ENCODE assay signal across 12 cellular contexts in genomic region chr1:27570383-27570755, GRCh38. TPM values are rescaled to one million over a fixed set of nuclear protein-coding genes. Genes with fewer than 3 reads are reported as not detected.
DNase-seq lines count a peak whose midpoint lies in the region; ATAC-seq and TF ChIP-seq lines count a peak whose summit lies in the region.
"Had no signal": no experiment of that assay in that cellular context is flagged by ENCODE, and none has a peak within 500 bp of the region (broad histone marks: within the 10 kb centered on the region; RNA-seq: fewer than 3 reads in every experiment).

No MANE protein-coding gene starts in this region.

- H3K9me3 ChIP-seq in lung (ENCODE audit: control insufficient read depth in 2 of 2, insufficient read depth in 1 of 2, low read length in 1 of 2) (no peaks in the 10 kb centered on the region), stomach smooth muscle (ENCODE audit: control insufficient read depth in 2 of 2, low read length in 2 of 2) (no peaks in the 10 kb centered on the region)

- no peaks in the 10 kb centered on the region for H3K27me3 ChIP-seq in lung (ENCODE audit: control insufficient read depth, insufficient read depth)
- no peaks in the 10 kb centered on the region for H3K27me3 ChIP-seq in stomach smooth muscle (ENCODE audit: control insufficient read depth in 1 of 2, insufficient read depth in 2 of 2, low read length in 2 of 2)

- 66 to 77% methylated on average over 2 of the region's 2 CpGs for WGBS in lung, 2 donors

- CTCF ChIA-PET in activated CD8-positive, alpha-beta T cell treated with anti-CD3 and anti-CD28 coated beads for 36 hours (lab: Charles Lee): interaction anchor here (0.6 to 15.1 kb wide), 9 partner anchors 13 to 175 kb away, joined by 4 to 178 read pairs (median 9); no protein-coding TSS in a partner anchor

- no peak overlapping the region for H3K4me3 Mint-ChIP-seq in HFFc6
- no peak overlapping the region for H3K4me3 Mint-ChIP-seq in activated CD8-positive, alpha-beta T cell treated with anti-CD3 and anti-CD28 coated beads for 36 hours
- H3K4me3 Mint-ChIP-seq: activated CD8-positive, alpha-beta memory T cell treated with anti-CD3 and anti-CD28 coated beads, Interleukin-2, amount 10 ng/mL, durations not matched to agents 7 days and 5 days had no signal

- H3K36me3 Mint-ChIP-seq in HFFc6 (ENCODE audit: low read depth): no peaks in the 10 kb centered on the region
- H3K36me3 Mint-ChIP-seq in activated CD8-positive, alpha-beta T cell treated with anti-CD3 and anti-CD28 coated beads for 36 hours (ENCODE audit: low read depth): no peaks in the 10 kb centered on the region
- H3K36me3 Mint-ChIP-seq: activated CD8-positive, alpha-beta memory T cell treated with anti-CD3 and anti-CD28 coated beads, Interleukin-2, amount 10 ng/mL, durations not matched to agents 7 days and 5 days had no signal

- H3K9ac ChIP-seq in stomach smooth muscle (ENCODE audit: low read length in 2 of 2): peak overlapping the region; percentile 29 to 35

- intact Hi-C loops in activated CD8-positive, alpha-beta T cell treated with anti-CD3 and anti-CD28 coated beads for 36 hours (cut with micrococcal nuclease): no loop called here

- H3K4me1 ChIP-seq in lung (ENCODE audit: control insufficient read depth in 2 of 2, insufficient read depth in 2 of 2, low read length in 2 of 2) (peaks cover 40% of the 10 kb centered on the region in 2 donors), stomach smooth muscle (ENCODE audit: control insufficient read depth, insufficient read depth, low read length) (peaks cover 100% of the 10 kb centered on the region)

- DNase-seq in HFFc6 (no peak), lung (ENCODE audit: low spot score) (no peak), OCI-M2 (lab: John Stamatoyannopoulos, UW; ENCODE audit: unreplicated experiment) (no peak), 8988T (no peak), amygdala (lab: John Stamatoyannopoulos, UW) (no peak)
- DNase-seq in activated CD8-positive, alpha-beta T cell treated with anti-CD3 and anti-CD28 coated beads for 36 hours: no peak
- DNase-seq: activated CD8-positive, alpha-beta memory T cell treated with anti-CD3 and anti-CD28 coated beads, Interleukin-2, amount 10 ng/mL, durations not matched to agents 7 days and 5 days; aorta; DMS79; stimulated activated CD4-positive, alpha-beta T cell treated with anti-CD3 and anti-CD28 coated beads, Interleukin-2, amount 100 ng/mL, for 24 hours had no signal

- no peak for ATAC-seq in lung (ENCODE audit: insufficient read depth, low FRiP score)
- no peak for ATAC-seq in activated CD8-positive, alpha-beta T cell treated with anti-CD3 and anti-CD28 coated beads for 36 hours
- ATAC-seq: activated CD8-positive, alpha-beta memory T cell treated with anti-CD3 and anti-CD28 coated beads, Interleukin-2, amount 10 ng/mL, durations not matched to agents 7 days and 5 days had no signal

- H3K9me3 Mint-ChIP-seq in HFFc6: no peaks in the 10 kb centered on the region
- H3K9me3 Mint-ChIP-seq in activated CD8-positive, alpha-beta T cell treated with anti-CD3 and anti-CD28 coated beads for 36 hours: no peaks in the 10 kb centered on the region

- no peaks in the 10 kb centered on the region for H3K36me3 ChIP-seq in lung (ENCODE audit: control insufficient read depth in 2 of 2, insufficient read depth in 2 of 2, low read length in 2 of 2)
- H3K36me3 ChIP-seq in stomach smooth muscle (ENCODE audit: control insufficient read depth in 2 of 2, insufficient read depth in 2 of 2, low read length in 2 of 2): peaks cover 0 to 2% of the 10 kb centered on the region in 2 donors

- H3K27ac ChIP-seq in cingulate gyrus (ENCODE audit: low read depth, low read length) (peak overlapping the region; percentile 39), lung (ENCODE audit: low read depth in 1 of 2, low read length in 1 of 2) (peak overlapping the region; percentile 49 to 71), stomach smooth muscle (ENCODE audit: low read length) (peak overlapping the region; percentile 94)

- H3K4me3 ChIP-seq in lung: no peak overlapping the region
- H3K4me3 ChIP-seq in stomach smooth muscle (ENCODE audit: low read length in 2 of 2): no peak overlapping the region

- POLR2A ChIA-PET in activated CD8-positive, alpha-beta T cell treated with anti-CD3 and anti-CD28 coated beads for 36 hours (lab: Charles Lee): interaction anchor here (0.8 to 2.9 kb wide), 5 partner anchors 11 to 81 kb away, joined by 3 to 12 read pairs (median 4); partner anchors contain the start of gene WASF2

- no peak for TF ChIP-seq CTCF in HFFc6 (IDR thresholded peaks at IDR 0.05)
- no peak for TF ChIP-seq CTCF in lung (IDR thresholded peaks at IDR 0.05; ENCODE audit: control extremely low read depth, extremely low read depth)
- no peak for TF ChIP-seq CTCF in activated CD8-positive, alpha-beta T cell treated with anti-CD3 and anti-CD28 coated beads for 36 hours (IDR thresholded peaks at IDR 0.05)

- peaks cover 3% of the 10 kb centered on the region for H3K27me3 Mint-ChIP-seq in HFFc6 (ENCODE audit: insufficient read depth)
- no peaks in the 10 kb centered on the region for H3K27me3 Mint-ChIP-seq in activated CD8-positive, alpha-beta T cell treated with anti-CD3 and anti-CD28 coated beads for 36 hours

- H3K27ac Mint-ChIP-seq in HFFc6: peak overlapping the region; percentile 18; the same call in 1 of the 2 replicates
- H3K27ac Mint-ChIP-seq in activated CD8-positive, alpha-beta T cell treated with anti-CD3 and anti-CD28 coated beads for 36 hours: no peak overlapping the region
- H3K27ac Mint-ChIP-seq: activated CD8-positive, alpha-beta memory T cell treated with anti-CD3 and anti-CD28 coated beads, Interleukin-2, amount 10 ng/mL, durations not matched to agents 7 days and 5 days had no signal

- peaks cover 91% of the 10 kb centered on the region for H3K4me1 Mint-ChIP-seq in HFFc6 (ENCODE audit: low read depth)
- peaks cover 25% of the 10 kb centered on the region for H3K4me1 Mint-ChIP-seq in activated CD8-positive, alpha-beta T cell treated with anti-CD3 and anti-CD28 coated beads for 36 hours (ENCODE audit: low read depth)

RNA-seq across cellular contexts. Expression of gene AHDC1, which starts 33.6 kb away (rescaled TPM):
- total RNA-seq in HFFc6 (2021; fragmentation: NEBNext Ultra II Directional; extraction: Animal tissue kit (Norgen Biotek cat#: 25700)): 10 to 100 TPM; 30.7 to 53.2 (median 34.7) TPM
- total RNA-seq in lung: 10 to 100 TPM; 31.8 to 37.9 TPM
- 10 to 100 TPM; 10.3 to 11.8 TPM for polyA plus RNA-seq in lung
- 10 to 100 TPM; 26.3 to 27.6 TPM for total RNA-seq in activated CD8-positive, alpha-beta T cell treated with anti-CD3 and anti-CD28 coated beads for 36 hours

Comparison
In these comparisons a context has a peak if more than half of its experiments do, and no peak if none do; other contexts are left out.
1. H3K27ac ChIP-seq: peak in every context shown above with its lines; median percentile 94 in stomach smooth muscle; 60 in lung; 39 in cingulate gyrus.